Comparison of ENCODE assay signal across 1 cellular context in the genomic region with DNA sequence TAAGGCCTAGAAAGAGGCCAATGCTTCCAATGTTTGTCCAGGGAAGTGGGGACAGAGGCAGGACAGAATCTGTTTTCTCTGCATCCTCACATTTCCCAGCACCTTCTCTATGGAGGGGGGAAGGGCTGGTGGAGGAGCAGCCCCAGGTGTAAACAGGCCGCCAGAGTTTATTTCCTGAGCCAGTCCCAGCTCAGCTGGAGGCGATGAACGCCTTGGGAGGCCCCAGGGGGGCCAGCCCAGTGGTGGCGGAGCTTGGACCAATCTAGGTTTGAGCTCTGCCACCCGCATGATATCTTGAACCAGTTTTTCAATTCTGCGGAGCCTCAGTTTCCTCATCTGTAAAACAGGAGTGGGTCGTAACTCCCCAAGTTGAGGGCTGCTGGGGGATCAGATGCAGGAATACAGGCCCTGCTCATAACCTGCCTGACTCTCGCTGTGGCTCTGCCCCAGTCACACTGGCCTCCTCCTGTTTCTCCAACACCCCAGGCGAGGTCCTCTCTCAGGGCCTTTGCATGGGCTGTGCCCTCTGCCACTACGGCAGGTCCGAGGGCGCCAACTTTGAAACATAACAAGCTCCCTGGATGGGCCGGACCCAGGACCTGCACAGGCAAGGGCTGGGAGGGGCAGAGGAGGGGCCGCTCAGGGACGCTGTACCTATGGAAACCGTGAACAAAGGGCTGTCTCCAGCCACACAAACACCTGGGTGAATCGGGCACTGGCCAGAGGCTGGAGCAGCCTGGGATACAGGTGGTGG.
TF ChIP-seq lines count a peak whose summit lies in the region.

No MANE protein-coding gene starts in this region.

TF ChIP-seq in HepG2, 621 proteins besides CTCF, POLR2A, EP300 and RAD21 (continued from another document and continues in another):
- TF ChIP-seq, protein P1, sequence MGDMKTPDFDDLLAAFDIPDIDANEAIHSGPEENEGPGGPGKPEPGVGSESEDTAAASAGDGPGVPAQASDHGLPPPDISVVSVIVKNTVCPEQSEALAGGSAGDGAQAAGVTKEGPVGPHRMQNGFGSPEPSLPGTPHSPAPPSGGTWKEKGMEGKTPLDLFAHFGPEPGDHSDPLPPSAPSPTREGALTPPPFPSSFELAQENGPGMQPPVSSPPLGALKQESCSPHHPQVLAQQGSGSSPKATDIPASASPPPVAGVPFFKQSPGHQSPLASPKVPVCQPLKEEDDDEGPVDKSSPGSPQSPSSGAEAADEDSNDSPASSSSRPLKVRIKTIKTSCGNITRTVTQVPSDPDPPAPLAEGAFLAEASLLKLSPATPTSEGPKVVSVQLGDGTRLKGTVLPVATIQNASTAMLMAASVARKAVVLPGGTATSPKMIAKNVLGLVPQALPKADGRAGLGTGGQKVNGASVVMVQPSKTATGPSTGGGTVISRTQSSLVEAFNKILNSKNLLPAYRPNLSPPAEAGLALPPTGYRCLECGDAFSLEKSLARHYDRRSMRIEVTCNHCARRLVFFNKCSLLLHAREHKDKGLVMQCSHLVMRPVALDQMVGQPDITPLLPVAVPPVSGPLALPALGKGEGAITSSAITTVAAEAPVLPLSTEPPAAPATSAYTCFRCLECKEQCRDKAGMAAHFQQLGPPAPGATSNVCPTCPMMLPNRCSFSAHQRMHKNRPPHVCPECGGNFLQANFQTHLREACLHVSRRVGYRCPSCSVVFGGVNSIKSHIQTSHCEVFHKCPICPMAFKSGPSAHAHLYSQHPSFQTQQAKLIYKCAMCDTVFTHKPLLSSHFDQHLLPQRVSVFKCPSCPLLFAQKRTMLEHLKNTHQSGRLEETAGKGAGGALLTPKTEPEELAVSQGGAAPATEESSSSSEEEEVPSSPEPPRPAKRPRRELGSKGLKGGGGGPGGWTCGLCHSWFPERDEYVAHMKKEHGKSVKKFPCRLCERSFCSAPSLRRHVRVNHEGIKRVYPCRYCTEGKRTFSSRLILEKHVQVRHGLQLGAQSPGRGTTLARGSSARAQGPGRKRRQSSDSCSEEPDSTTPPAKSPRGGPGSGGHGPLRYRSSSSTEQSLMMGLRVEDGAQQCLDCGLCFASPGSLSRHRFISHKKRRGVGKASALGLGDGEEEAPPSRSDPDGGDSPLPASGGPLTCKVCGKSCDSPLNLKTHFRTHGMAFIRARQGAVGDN (CRISPR knock-in tag; IDR thresholded peaks at IDR 0.05): peak; percentile 9; the same call in 1 of the 2 replicates
- TF ChIP-seq CBX5 (CRISPR knock-in tag; IDR thresholded peaks at IDR 0.05; ENCODE audit: borderline replicate concordance) (no peak), ZNF12 (CRISPR knock-in tag; IDR thresholded peaks at IDR 0.05) (no peak), RFX3 (CRISPR knock-in tag; IDR thresholded peaks at IDR 0.05) (peak; percentile 69), CCAR2 (optimal IDR thresholded peaks at IDR 0.05; ENCODE audit: low read depth, low read length) (no peak), REPIN1 (CRISPR knock-in tag; IDR thresholded peaks at IDR 0.05; ENCODE audit: borderline replicate concordance, low read depth) (0 out of 2 replicates have a peak, but pooled peaks have one; percentile 52), ZNF891 (CRISPR knock-in tag; IDR thresholded peaks at IDR 0.05) (no peak), THYN1 (CRISPR knock-in tag; IDR thresholded peaks at IDR 0.05; ENCODE audit: borderline replicate concordance, low read depth) (no peak), CBFB (CRISPR knock-in tag; IDR thresholded peaks at IDR 0.05) (no peak), ZNF776 (CRISPR knock-in tag; IDR thresholded peaks at IDR 0.05) (0 out of 2 replicates have a peak, but pooled peaks have one; percentile 20), ZBTB1 (CRISPR knock-in tag; IDR thresholded peaks at IDR 0.05; ENCODE audit: borderline replicate concordance) (no peak), ZNF235 (CRISPR knock-in tag; IDR thresholded peaks at IDR 0.05; ENCODE audit: borderline replicate concordance) (no peak), SP2 (CRISPR knock-in tag; IDR thresholded peaks at IDR 0.05) (no peak), ELF3 (CRISPR knock-in tag; IDR thresholded peaks at IDR 0.05) (no peak), YEATS2 (CRISPR knock-in tag; IDR thresholded peaks at IDR 0.05; ENCODE audit: borderline replicate concordance) (no peak), ZNF234 (CRISPR knock-in tag; conservative IDR thresholded peaks at IDR 0.05) (no peak), NCOR1 (IDR thresholded peaks at IDR 0.05; ENCODE audit: borderline replicate concordance, low read length) (no peak), NKX3-1 (CRISPR knock-in tag; IDR thresholded peaks at IDR 0.05) (no peak)
- TF ChIP-seq, protein P2, sequence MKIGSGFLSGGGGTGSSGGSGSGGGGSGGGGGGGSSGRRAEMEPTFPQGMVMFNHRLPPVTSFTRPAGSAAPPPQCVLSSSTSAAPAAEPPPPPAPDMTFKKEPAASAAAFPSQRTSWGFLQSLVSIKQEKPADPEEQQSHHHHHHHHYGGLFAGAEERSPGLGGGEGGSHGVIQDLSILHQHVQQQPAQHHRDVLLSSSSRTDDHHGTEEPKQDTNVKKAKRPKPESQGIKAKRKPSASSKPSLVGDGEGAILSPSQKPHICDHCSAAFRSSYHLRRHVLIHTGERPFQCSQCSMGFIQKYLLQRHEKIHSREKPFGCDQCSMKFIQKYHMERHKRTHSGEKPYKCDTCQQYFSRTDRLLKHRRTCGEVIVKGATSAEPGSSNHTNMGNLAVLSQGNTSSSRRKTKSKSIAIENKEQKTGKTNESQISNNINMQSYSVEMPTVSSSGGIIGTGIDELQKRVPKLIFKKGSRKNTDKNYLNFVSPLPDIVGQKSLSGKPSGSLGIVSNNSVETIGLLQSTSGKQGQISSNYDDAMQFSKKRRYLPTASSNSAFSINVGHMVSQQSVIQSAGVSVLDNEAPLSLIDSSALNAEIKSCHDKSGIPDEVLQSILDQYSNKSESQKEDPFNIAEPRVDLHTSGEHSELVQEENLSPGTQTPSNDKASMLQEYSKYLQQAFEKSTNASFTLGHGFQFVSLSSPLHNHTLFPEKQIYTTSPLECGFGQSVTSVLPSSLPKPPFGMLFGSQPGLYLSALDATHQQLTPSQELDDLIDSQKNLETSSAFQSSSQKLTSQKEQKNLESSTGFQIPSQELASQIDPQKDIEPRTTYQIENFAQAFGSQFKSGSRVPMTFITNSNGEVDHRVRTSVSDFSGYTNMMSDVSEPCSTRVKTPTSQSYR (CRISPR knock-in tag; IDR thresholded peaks at IDR 0.05; ENCODE audit: borderline replicate concordance): no peak
- TF ChIP-seq, protein P3, sequence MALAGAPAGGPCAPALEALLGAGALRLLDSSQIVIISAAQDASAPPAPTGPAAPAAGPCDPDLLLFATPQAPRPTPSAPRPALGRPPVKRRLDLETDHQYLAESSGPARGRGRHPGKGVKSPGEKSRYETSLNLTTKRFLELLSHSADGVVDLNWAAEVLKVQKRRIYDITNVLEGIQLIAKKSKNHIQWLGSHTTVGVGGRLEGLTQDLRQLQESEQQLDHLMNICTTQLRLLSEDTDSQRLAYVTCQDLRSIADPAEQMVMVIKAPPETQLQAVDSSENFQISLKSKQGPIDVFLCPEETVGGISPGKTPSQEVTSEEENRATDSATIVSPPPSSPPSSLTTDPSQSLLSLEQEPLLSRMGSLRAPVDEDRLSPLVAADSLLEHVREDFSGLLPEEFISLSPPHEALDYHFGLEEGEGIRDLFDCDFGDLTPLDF (CRISPR knock-in tag; IDR thresholded peaks at IDR 0.05): no peak
- TF ChIP-seq, protein P4, sequence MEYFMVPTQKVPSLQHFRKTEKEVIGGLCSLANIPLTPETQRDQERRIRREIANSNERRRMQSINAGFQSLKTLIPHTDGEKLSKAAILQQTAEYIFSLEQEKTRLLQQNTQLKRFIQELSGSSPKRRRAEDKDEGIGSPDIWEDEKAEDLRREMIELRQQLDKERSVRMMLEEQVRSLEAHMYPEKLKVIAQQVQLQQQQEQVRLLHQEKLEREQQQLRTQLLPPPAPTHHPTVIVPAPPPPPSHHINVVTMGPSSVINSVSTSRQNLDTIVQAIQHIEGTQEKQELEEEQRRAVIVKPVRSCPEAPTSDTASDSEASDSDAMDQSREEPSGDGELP (IDR thresholded peaks at IDR 0.05; ENCODE audit: borderline replicate concordance, low read depth): peak; percentile 35; the same call in 1 of the 2 replicates
- TF ChIP-seq, protein P5, sequence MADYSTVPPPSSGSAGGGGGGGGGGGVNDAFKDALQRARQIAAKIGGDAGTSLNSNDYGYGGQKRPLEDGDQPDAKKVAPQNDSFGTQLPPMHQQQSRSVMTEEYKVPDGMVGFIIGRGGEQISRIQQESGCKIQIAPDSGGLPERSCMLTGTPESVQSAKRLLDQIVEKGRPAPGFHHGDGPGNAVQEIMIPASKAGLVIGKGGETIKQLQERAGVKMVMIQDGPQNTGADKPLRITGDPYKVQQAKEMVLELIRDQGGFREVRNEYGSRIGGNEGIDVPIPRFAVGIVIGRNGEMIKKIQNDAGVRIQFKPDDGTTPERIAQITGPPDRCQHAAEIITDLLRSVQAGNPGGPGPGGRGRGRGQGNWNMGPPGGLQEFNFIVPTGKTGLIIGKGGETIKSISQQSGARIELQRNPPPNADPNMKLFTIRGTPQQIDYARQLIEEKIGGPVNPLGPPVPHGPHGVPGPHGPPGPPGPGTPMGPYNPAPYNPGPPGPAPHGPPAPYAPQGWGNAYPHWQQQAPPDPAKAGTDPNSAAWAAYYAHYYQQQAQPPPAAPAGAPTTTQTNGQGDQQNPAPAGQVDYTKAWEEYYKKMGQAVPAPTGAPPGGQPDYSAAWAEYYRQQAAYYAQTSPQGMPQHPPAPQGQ (CRISPR knock-in tag; IDR thresholded peaks at IDR 0.05; ENCODE audit: borderline replicate concordance): no peak
- TF ChIP-seq, protein P6, sequence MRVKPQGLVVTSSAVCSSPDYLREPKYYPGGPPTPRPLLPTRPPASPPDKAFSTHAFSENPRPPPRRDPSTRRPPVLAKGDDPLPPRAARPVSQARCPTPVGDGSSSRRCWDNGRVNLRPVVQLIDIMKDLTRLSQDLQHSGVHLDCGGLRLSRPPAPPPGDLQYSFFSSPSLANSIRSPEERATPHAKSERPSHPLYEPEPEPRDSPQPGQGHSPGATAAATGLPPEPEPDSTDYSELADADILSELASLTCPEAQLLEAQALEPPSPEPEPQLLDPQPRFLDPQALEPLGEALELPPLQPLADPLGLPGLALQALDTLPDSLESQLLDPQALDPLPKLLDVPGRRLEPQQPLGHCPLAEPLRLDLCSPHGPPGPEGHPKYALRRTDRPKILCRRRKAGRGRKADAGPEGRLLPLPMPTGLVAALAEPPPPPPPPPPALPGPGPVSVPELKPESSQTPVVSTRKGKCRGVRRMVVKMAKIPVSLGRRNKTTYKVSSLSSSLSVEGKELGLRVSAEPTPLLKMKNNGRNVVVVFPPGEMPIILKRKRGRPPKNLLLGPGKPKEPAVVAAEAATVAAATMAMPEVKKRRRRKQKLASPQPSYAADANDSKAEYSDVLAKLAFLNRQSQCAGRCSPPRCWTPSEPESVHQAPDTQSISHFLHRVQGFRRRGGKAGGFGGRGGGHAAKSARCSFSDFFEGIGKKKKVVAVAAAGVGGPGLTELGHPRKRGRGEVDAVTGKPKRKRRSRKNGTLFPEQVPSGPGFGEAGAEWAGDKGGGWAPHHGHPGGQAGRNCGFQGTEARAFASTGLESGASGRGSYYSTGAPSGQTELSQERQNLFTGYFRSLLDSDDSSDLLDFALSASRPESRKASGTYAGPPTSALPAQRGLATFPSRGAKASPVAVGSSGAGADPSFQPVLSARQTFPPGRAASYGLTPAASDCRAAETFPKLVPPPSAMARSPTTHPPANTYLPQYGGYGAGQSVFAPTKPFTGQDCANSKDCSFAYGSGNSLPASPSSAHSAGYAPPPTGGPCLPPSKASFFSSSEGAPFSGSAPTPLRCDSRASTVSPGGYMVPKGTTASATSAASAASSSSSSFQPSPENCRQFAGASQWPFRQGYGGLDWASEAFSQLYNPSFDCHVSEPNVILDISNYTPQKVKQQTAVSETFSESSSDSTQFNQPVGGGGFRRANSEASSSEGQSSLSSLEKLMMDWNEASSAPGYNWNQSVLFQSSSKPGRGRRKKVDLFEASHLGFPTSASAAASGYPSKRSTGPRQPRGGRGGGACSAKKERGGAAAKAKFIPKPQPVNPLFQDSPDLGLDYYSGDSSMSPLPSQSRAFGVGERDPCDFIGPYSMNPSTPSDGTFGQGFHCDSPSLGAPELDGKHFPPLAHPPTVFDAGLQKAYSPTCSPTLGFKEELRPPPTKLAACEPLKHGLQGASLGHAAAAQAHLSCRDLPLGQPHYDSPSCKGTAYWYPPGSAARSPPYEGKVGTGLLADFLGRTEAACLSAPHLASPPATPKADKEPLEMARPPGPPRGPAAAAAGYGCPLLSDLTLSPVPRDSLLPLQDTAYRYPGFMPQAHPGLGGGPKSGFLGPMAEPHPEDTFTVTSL (CRISPR knock-in tag; IDR thresholded peaks at IDR 0.05; ENCODE audit: borderline replicate concordance): no peak
- TF ChIP-seq, protein P7, sequence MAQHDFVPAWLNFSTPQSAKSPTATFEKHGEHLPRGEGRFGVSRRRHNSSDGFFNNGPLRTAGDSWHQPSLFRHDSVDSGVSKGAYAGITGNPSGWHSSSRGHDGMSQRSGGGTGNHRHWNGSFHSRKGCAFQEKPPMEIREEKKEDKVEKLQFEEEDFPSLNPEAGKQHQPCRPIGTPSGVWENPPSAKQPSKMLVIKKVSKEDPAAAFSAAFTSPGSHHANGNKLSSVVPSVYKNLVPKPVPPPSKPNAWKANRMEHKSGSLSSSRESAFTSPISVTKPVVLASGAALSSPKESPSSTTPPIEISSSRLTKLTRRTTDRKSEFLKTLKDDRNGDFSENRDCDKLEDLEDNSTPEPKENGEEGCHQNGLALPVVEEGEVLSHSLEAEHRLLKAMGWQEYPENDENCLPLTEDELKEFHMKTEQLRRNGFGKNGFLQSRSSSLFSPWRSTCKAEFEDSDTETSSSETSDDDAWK (CRISPR knock-in tag; IDR thresholded peaks at IDR 0.05): no peak
- TF ChIP-seq, protein P8, sequence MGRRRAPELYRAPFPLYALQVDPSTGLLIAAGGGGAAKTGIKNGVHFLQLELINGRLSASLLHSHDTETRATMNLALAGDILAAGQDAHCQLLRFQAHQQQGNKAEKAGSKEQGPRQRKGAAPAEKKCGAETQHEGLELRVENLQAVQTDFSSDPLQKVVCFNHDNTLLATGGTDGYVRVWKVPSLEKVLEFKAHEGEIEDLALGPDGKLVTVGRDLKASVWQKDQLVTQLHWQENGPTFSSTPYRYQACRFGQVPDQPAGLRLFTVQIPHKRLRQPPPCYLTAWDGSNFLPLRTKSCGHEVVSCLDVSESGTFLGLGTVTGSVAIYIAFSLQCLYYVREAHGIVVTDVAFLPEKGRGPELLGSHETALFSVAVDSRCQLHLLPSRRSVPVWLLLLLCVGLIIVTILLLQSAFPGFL (CRISPR knock-in tag; IDR thresholded peaks at IDR 0.05): no peak
- TF ChIP-seq, protein P9, sequence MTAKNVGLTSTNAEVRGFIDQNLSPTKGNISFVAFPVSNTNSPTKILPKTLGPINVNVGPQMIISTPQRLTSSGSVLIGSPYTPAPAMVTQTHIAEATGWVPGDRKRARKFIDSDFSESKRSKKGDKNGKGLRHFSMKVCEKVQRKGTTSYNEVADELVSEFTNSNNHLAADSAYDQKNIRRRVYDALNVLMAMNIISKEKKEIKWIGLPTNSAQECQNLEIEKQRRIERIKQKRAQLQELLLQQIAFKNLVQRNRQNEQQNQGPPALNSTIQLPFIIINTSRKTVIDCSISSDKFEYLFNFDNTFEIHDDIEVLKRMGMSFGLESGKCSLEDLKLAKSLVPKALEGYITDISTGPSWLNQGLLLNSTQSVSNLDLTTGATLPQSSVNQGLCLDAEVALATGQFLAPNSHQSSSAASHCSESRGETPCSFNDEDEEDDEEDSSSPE (CRISPR knock-in tag; IDR thresholded peaks at IDR 0.05): peak; percentile 81; the same call in 1 of the 2 replicates
- TF ChIP-seq, protein P10, sequence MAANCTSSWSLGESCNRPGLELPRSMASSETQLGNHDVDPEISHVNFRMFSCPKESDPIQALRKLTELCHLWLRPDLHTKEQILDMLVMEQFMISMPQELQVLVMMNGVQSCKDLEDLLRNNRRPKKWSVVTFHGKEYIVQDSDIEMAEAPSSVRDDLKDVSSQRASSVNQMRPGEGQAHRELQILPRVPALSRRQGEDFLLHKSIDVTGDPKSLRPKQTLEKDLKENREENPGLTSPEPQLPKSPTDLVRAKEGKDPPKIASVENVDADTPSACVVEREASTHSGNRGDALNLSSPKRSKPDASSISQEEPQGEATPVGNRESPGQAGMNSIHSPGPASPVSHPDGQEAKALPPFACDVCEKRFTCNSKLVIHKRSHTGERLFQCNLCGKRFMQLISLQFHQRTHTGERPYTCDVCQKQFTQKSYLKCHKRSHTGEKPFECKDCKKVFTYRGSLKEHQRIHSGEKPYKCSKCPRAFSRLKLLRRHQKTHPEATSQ (CRISPR knock-in tag; IDR thresholded peaks at IDR 0.05; ENCODE audit: borderline replicate concordance): no peak
